17 cellular contexts compared by ENCODE assay signal in genomic region chr3:193086688-193087087, GRCh38.
DNase-seq lines count a peak whose midpoint lies in the region; ATAC-seq, FAIRE-seq and TF ChIP-seq lines count a peak whose summit lies in the region.
"Had no signal": no experiment of that assay in that cellular context is flagged by ENCODE, and none has a peak within 500 bp of the region (broad histone marks: within the 10 kb centered on the region; RNA-seq: fewer than 3 reads in every experiment).

No MANE protein-coding gene starts in this region.

- H3K9me3 ChIP-seq in body of pancreas, result no peaks in the 10 kb centered on the region
- no peaks in the 10 kb centered on the region for H3K9me3 ChIP-seq in pancreas

- H3K79me2 ChIP-seq in GM23338 (replicated peaks; ENCODE audit: insufficient read depth), result no peaks in the 10 kb centered on the region

- H3K9me3 Mint-ChIP-seq in GM23338, result peaks cover 10% of the 10 kb centered on the region
- H3K9me3 Mint-ChIP-seq: HFFc6 had no signal

- DNase-seq in GM23338 (ENCODE audit: low spot score) (no peak), body of pancreas (no peak), kidney epithelial cell (ENCODE audit: low read depth) (peak; percentile 10), pancreas (no peak), HuH-7 (ENCODE audit: low spot score) (no peak), pons (ENCODE audit: low spot score) (no peak)
- DNase-seq: CD8-positive, alpha-beta T cell; DMS 273 treated with DMSO at 0.1 percent for 48 hours; DMS79 treated with DMSO at 0.1 percent for 48 hours; GF-D8; HFFc6 had no signal

- no peak overlapping the region for H3K27ac Mint-ChIP-seq in GM23338
- H3K27ac Mint-ChIP-seq: B cell; CD8-positive, alpha-beta T cell; HFFc6 had no signal

- H3K4me3 ChIP-seq in GM23338 (no peak overlapping the region), body of pancreas (no peak overlapping the region), kidney epithelial cell (ENCODE audit: low read depth, low read length) (no peak overlapping the region), pancreas (no peak overlapping the region)
- H3K4me3 ChIP-seq: BLaER1 treated with 17β-estradiol and CSF1 and Interleukin-3, amounts not matched to agents 10 nM and 100 nM had no signal

- no peak for TF ChIP-seq POLR2A in body of pancreas (IDR thresholded peaks at IDR 0.05)

- no peaks in the 10 kb centered on the region for H3K27me3 ChIP-seq in GM23338 (ENCODE audit: insufficient read depth)
- no peaks in the 10 kb centered on the region for H3K27me3 ChIP-seq in body of pancreas
- H3K27me3 ChIP-seq in kidney epithelial cell (ENCODE audit: control insufficient read depth, insufficient read depth, low read length), result no peaks in the 10 kb centered on the region
- H3K27me3 ChIP-seq in pancreas, result no peaks in the 10 kb centered on the region
- H3K27me3 ChIP-seq: BLaER1 treated with 17β-estradiol and CSF1 and Interleukin-3, amounts not matched to agents 10 nM and 100 nM had no signal

- H3K36me3 ChIP-seq in GM23338 (ENCODE audit: insufficient read depth) (no peaks in the 10 kb centered on the region; the same call in 1 of the 2 replicates), body of pancreas (replicated peaks in 1 of 2; ENCODE audit: insufficient read depth in 1 of 2, low read depth in 2 of 2) (no peaks in the 10 kb centered on the region), kidney epithelial cell (ENCODE audit: control insufficient read depth, insufficient read depth, low read length) (no peaks in the 10 kb centered on the region), pancreas (no peaks in the 10 kb centered on the region)
- H3K36me3 ChIP-seq: BLaER1 treated with 17β-estradiol and CSF1 and Interleukin-3, amounts not matched to agents 10 nM and 100 nM had no signal

- no peak for TF ChIP-seq CTCF in GM23338 (conservative IDR thresholded peaks at IDR 0.05; ENCODE audit: low read depth in 2 of 2)
- no peak for TF ChIP-seq CTCF in body of pancreas (IDR thresholded peaks at IDR 0.05)
- no peak for TF ChIP-seq CTCF in kidney epithelial cell (IDR thresholded peaks at IDR 0.05; ENCODE audit: insufficient read depth, low read length, poor library complexity, severe bottlenecking)
- no peak for TF ChIP-seq CTCF in pancreas (IDR thresholded peaks at IDR 0.05)

- no peaks in the 10 kb centered on the region for H3K27me3 Mint-ChIP-seq in GM23338 (ENCODE audit: insufficient read depth, low read depth, poor library complexity)

- H3F3A ChIP-seq in GM23338 (replicated peaks; ENCODE audit: low read depth), result no peaks in the 10 kb centered on the region

- peak overlapping the region; percentile 19; the same call in 1 of the 2 replicates for H2AFZ ChIP-seq in GM23338

- no peak overlapping the region for H3K27ac ChIP-seq in GM23338 (ENCODE audit: low read depth)
- no peak overlapping the region for H3K27ac ChIP-seq in body of pancreas
- no peak overlapping the region for H3K27ac ChIP-seq in pancreas
- H3K27ac ChIP-seq: BLaER1 treated with 17β-estradiol and CSF1 and Interleukin-3, amounts not matched to agents 10 nM and 100 nM; KMS-11 had no signal

- no peak for FAIRE-seq in pancreas (lab: Jason Lieb, UNC)
- FAIRE-seq: H54 had no signal

- H3K4me1 Mint-ChIP-seq in GM23338, result no peaks in the 10 kb centered on the region
- H3K4me1 Mint-ChIP-seq: B cell had no signal

- no peak overlapping the region for H3K4me2 ChIP-seq in GM23338
- H3K4me2 ChIP-seq: BLaER1 treated with 17β-estradiol and CSF1 and Interleukin-3, amounts not matched to agents 10 nM and 100 nM; KMS-11 had no signal

- intact Hi-C loops in body of pancreas (cut with DNase I), result no loop called here
- intact Hi-C loops in pancreas (cut with DNase I), result no loop called here

- no peaks in the 10 kb centered on the region for H4K20me1 ChIP-seq in GM23338 (replicated peaks; ENCODE audit: insufficient read depth)
- H4K20me1 ChIP-seq: BLaER1 treated with 17β-estradiol and CSF1 and Interleukin-3, amounts not matched to agents 10 nM and 100 nM had no signal

- WGBS in body of pancreas, 2 donors, result 16 to 19% methylated on average over 4 of the region's 4 CpGs
- 18 to 19% methylated on average over 4 of the region's 4 CpGs for WGBS in pancreas, 2 donors

- H3K4me1 ChIP-seq in GM23338 (ENCODE audit: insufficient read depth), result no peaks in the 10 kb centered on the region; the same call in 1 of the 2 replicates
- peaks cover 5% of the 10 kb centered on the region for H3K4me1 ChIP-seq in body of pancreas
- no peaks in the 10 kb centered on the region for H3K4me1 ChIP-seq in pancreas
- H3K4me1 ChIP-seq: BLaER1 treated with 17β-estradiol and CSF1 and Interleukin-3, amounts not matched to agents 10 nM and 100 nM had no signal

- no peak overlapping the region for H3K4me3 Mint-ChIP-seq in GM23338
- H3K4me3 Mint-ChIP-seq: B cell; CD8-positive, alpha-beta T cell; HFFc6 had no signal

- H3K36me3 Mint-ChIP-seq in GM23338 (ENCODE audit: low read depth), result peaks cover 8% of the 10 kb centered on the region
- H3K36me3 Mint-ChIP-seq: CD8-positive, alpha-beta T cell had no signal

- no peak for ATAC-seq in GM23338
- ATAC-seq in body of pancreas, result peak; percentile 60
- ATAC-seq in pancreas, result peak; percentile 51 to 70 (median 64)
- ATAC-seq in GM21825 (IDR thresholded peaks at IDR 0.05; ENCODE audit: unreplicated experiment), result no peak
- ATAC-seq: CD8-positive, alpha-beta T cell; HCT116 had no signal

- H3K9me2 ChIP-seq in GM23338 (ENCODE audit: insufficient read depth), result no peaks in the 10 kb centered on the region

TF ChIP-seq in GM23338, 12 proteins besides CTCF, POLR2A, EP300 and RAD21:
- TF ChIP-seq ZNF114 (CRISPR knock-in tag; IDR thresholded peaks at IDR 0.05) (no peak), REST (IDR thresholded peaks at IDR 0.05; ENCODE audit: unreplicated experiment) (no peak), ZNF331 (CRISPR knock-in tag; IDR thresholded peaks at IDR 0.05; ENCODE audit: low read depth) (no peak)

Comparison
In these comparisons a context has a peak if more than half of its experiments do, and no peak if none do; other contexts are left out.
1. ATAC-seq: peak in body of pancreas (single experiment) and pancreas (4 of 4); none in GM23338 (single experiment) and GM21825 (single experiment).